In genomic region chr18:22048932-22049615, GRCh38 we compare ENCODE assay signal across 20 cellular contexts.
DNase-seq lines count a peak whose midpoint lies in the region; ATAC-seq, FAIRE-seq and TF ChIP-seq lines count a peak whose summit lies in the region.
"Had no signal": no experiment of that assay in that cellular context is flagged by ENCODE, and none has a peak within 500 bp of the region (broad histone marks: within the 10 kb centered on the region; RNA-seq: fewer than 3 reads in every experiment).

No MANE protein-coding gene starts in this region.

- FAIRE-seq in HepG2 (lab: Jason Lieb, UNC) = no peak
- FAIRE-seq: A204.1, GM12891, GM18507 had no signal

- H3K4me3 Mint-ChIP-seq in GM23338 = no peak overlapping the region
- H3K4me3 Mint-ChIP-seq: B cell; CD4-positive, CD25-positive, alpha-beta regulatory T cell; CD8-positive, alpha-beta T cell; H9 had no signal

- H2AK5ac ChIP-seq in mesendoderm (ENCODE audit: low read length) = no peak overlapping the region

- intact Hi-C loops in HepG2 (cut with micrococcal nuclease; ENCODE audit: unreplicated experiment) = no loop called here
- intact Hi-C loops in right lobe of liver (cut with DNase I) = no loop called here

- peaks cover 5% of the 10 kb centered on the region; the same call in 2 of the 3 replicates for H3K4me1 Mint-ChIP-seq in GM23338
- H3K4me1 Mint-ChIP-seq: B cell; CD4-positive, CD25-positive, alpha-beta regulatory T cell had no signal

- H3K9me3 Mint-ChIP-seq in GM23338 = no peaks in the 10 kb centered on the region
- H3K9me3 Mint-ChIP-seq: CD8-positive, alpha-beta T cell; H9 had no signal

- ATAC-seq in HepG2 (peak; percentile 21; the same call in 1 of the 3 replicates), right lobe of liver (no peak), GM23338 (no peak), GM21367 (IDR thresholded peaks at IDR 0.05; ENCODE audit: unreplicated experiment) (no peak)
- ATAC-seq: CD8-positive, alpha-beta T cell; HCT116 had no signal

- H3K79me2 ChIP-seq in HepG2 (ENCODE audit: insufficient read depth, low read length) = no peaks in the 10 kb centered on the region
- H3K79me2 ChIP-seq in mesendoderm (ENCODE audit: control insufficient read depth, insufficient read depth, low read length) = no peaks in the 10 kb centered on the region
- H3K79me2 ChIP-seq in GM23338 (replicated peaks; ENCODE audit: insufficient read depth) = no peaks in the 10 kb centered on the region

- no peak overlapping the region for H2BK5ac ChIP-seq in mesendoderm (ENCODE audit: low read length)

- no peak overlapping the region for H3K18ac ChIP-seq in mesendoderm (ENCODE audit: low read length)

- H4K8ac ChIP-seq in mesendoderm (ENCODE audit: low read depth, low read length) = no peak overlapping the region

- H2BK15ac ChIP-seq in mesendoderm (replicated peaks; ENCODE audit: low read depth) = no peak overlapping the region

- in situ Hi-C loops in HepG2 (cut with HindIII; ENCODE audit: extremely low pct_ligation_motif_present, low pct_unique_long_range_greater_than_20kb) = no loop called here

- no peaks in the 10 kb centered on the region for H3K27me3 Mint-ChIP-seq in GM23338 (ENCODE audit: insufficient read depth, low read depth, poor library complexity)
- H3K27me3 Mint-ChIP-seq: B cell; CD4-positive, CD25-positive, alpha-beta regulatory T cell had no signal

- H3K36me3 Mint-ChIP-seq in GM23338 (ENCODE audit: low read depth) = no peaks in the 10 kb centered on the region
- H3K36me3 Mint-ChIP-seq: CD4-positive, CD25-positive, alpha-beta regulatory T cell; CD8-positive, alpha-beta T cell had no signal

- CTCF ChIA-PET in HepG2 (lab: Yijun Ruan, JAX; ENCODE audit: low intra/inter-chr PET ratio, low total read pairs) = no interaction called here

- BruUV-seq in HepG2 (replicated peaks; lab: Mats Ljungman, UMichigan) = no TSS peak

- WGBS in HepG2 (ENCODE audit: low lambda C conversion rate) = 3% methylated on average over 3 of the region's 3 CpGs
- WGBS in right lobe of liver (ENCODE audit: insufficient coverage, low coverage, low lambda C conversion rate, missing lambda C conversion rate) = 83% methylated on average over 3 of the region's 3 CpGs
- WGBS in mesendoderm (ENCODE audit: extremely low coverage, insufficient coverage, low lambda C conversion rate) = no CpG with 5 or more reads among the region's 3 CpGs

- no peaks in the 10 kb centered on the region for H3K9me3 ChIP-seq in HepG2 (ENCODE audit: low read length)
- H3K9me3 ChIP-seq in right lobe of liver = no peaks in the 10 kb centered on the region

- H3K4me2 ChIP-seq in HepG2 (ENCODE audit: low read depth, low read length) (peak overlapping the region; percentile 25; the same call in 1 of the 2 replicates), mesendoderm (ENCODE audit: low read length) (no peak overlapping the region), GM23338 (no peak overlapping the region)
- H3K4me2 ChIP-seq: BLaER1 had no signal

- DNase-seq in HepG2 (ENCODE audit: low spot score) (peak; percentile 45), right lobe of liver (no peak), mesendoderm (peak; percentile 56), renal cortical epithelial cell (ENCODE audit: low read depth) (peak; percentile 11), GM23338 (ENCODE audit: low spot score) (no peak)
- DNase-seq in activated T-cell treated with anti-CD3 and anti-CD28 coated beads, Interleukin-2, amount 50 U/mL, for 48 hours = no peak
- DNase-seq: CD4-positive, CD25-positive, alpha-beta regulatory T cell; CD8-positive, alpha-beta T cell; DMS79 treated with DMSO at 0.1 percent for 48 hours; GF-D8; GM23248; H9 had no signal

- H3K79me1 ChIP-seq in mesendoderm (ENCODE audit: low read length) = no peaks in the 10 kb centered on the region

- H4K5ac ChIP-seq in mesendoderm (ENCODE audit: low read length) = no peak overlapping the region

- H3K9me2 ChIP-seq in GM23338 (ENCODE audit: insufficient read depth) = no peaks in the 10 kb centered on the region; the same call in 1 of the 2 replicates

- TF ChIP-seq RAD21 in HepG2 (CRISPR knock-in tag; IDR thresholded peaks at IDR 0.05) = no peak

- TF ChIP-seq POLR2A in HepG2 (IDR thresholded peaks at IDR 0.05; ENCODE audit: insufficient read depth in 1 of 2, low read depth in 2 of 2, low read length in 2 of 2) (no peak), right lobe of liver (IDR thresholded peaks at IDR 0.05) (no peak)

- POLR2A ChIA-PET in HepG2 (lab: Yijun Ruan, JAX) = interaction anchor here (0.7 to 1.3 kb wide), 2 partner anchors 9 to 29 kb away, joined by 3 read pairs; no protein-coding TSS in a partner anchor

- no peak overlapping the region for H3K4ac ChIP-seq in mesendoderm (ENCODE audit: low read depth, low read length)

- H3F3A ChIP-seq in GM23338 (replicated peaks; ENCODE audit: low read depth) = no peaks in the 10 kb centered on the region

- TF ChIP-seq CTCF in HepG2 (CRISPR knock-in tag; IDR thresholded peaks at IDR 0.05) (no peak), right lobe of liver (IDR thresholded peaks at IDR 0.05) (no peak), GM23338 (conservative IDR thresholded peaks at IDR 0.05; ENCODE audit: low read depth in 2 of 2) (no peak)

- H3K4me1 ChIP-seq in HepG2 (ENCODE audit: insufficient read depth, low read length) = peaks cover 55% of the 10 kb centered on the region
- peaks cover 0 to 23% (median 5%) of the 10 kb centered on the region in 4 donors for H3K4me1 ChIP-seq in right lobe of liver
- peaks cover 15% of the 10 kb centered on the region for H3K4me1 ChIP-seq in mesendoderm (ENCODE audit: control insufficient read depth, low read depth, low read length)
- H3K4me1 ChIP-seq in GM23338 (ENCODE audit: insufficient read depth) = peaks cover 2% of the 10 kb centered on the region; the same call in 1 of the 2 replicates
- H3K4me1 ChIP-seq: BLaER1 had no signal

- no peak overlapping the region for H2BK120ac ChIP-seq in mesendoderm (ENCODE audit: low read depth, low read length)

- no peak overlapping the region for H3K23ac ChIP-seq in mesendoderm (ENCODE audit: low read length)

- no peaks in the 10 kb centered on the region; a peak in 1 of 5 replicates for H3K27me3 ChIP-seq in HepG2 (ENCODE audit: control insufficient read depth in 1 of 2, insufficient read depth in 2 of 2, low read length in 2 of 2)
- H3K27me3 ChIP-seq in right lobe of liver = no peaks in the 10 kb centered on the region
- no peaks in the 10 kb centered on the region for H3K27me3 ChIP-seq in mesendoderm (ENCODE audit: insufficient read depth, low read length, poor library complexity)
- no peaks in the 10 kb centered on the region for H3K27me3 ChIP-seq in GM23338 (ENCODE audit: insufficient read depth)
- H3K27me3 ChIP-seq: BLaER1 had no signal

- TF ChIP-seq EP300 in HepG2 (IDR thresholded peaks at IDR 0.05; ENCODE audit: low read depth in 2 of 2, low read length in 2 of 2) (no peak), HepG2 (CRISPR knock-in tag; IDR thresholded peaks at IDR 0.05; ENCODE audit: borderline replicate concordance) (no peak)

- H3K36me3 ChIP-seq in HepG2 (replicated peaks in 1 of 2; ENCODE audit: control insufficient read depth in 1 of 2, insufficient read depth in 2 of 2, low read length in 2 of 2) (no peaks in the 10 kb centered on the region), right lobe of liver (no peaks in the 10 kb centered on the region), mesendoderm (ENCODE audit: control insufficient read depth, insufficient read depth, low read length) (no peaks in the 10 kb centered on the region), GM23338 (ENCODE audit: insufficient read depth) (no peaks in the 10 kb centered on the region)
- H3K36me3 ChIP-seq: BLaER1 had no signal

- no peak overlapping the region for H3K27ac Mint-ChIP-seq in GM23338
- H3K27ac Mint-ChIP-seq: B cell; CD4-positive, CD25-positive, alpha-beta regulatory T cell; CD8-positive, alpha-beta T cell; H9 had no signal

- H3K4me3 ChIP-seq in HepG2 (replicated peaks in 1 of 3; ENCODE audit: insufficient read depth in 1 of 3, low read depth in 2 of 3, low read length in 3 of 3) (no peak overlapping the region), right lobe of liver (no peak overlapping the region), mesendoderm (ENCODE audit: low read length) (no peak overlapping the region), GM23338 (no peak overlapping the region)
- H3K4me3 ChIP-seq: BLaER1, GM23248 had no signal

- no peak overlapping the region for H3K56ac ChIP-seq in mesendoderm (ENCODE audit: low read length)

- H2AFZ ChIP-seq in HepG2 (ENCODE audit: low read length) = no peak overlapping the region
- no peak overlapping the region for H2AFZ ChIP-seq in GM23338
- H2AFZ ChIP-seq: GM23248 had no signal

- H3K9ac ChIP-seq in HepG2 (ENCODE audit: insufficient read depth, low read depth, low read length) (no peak overlapping the region), mesendoderm (ENCODE audit: low read length) (no peak overlapping the region)
- H3K9ac ChIP-seq: BLaER1, GM23248 had no signal

- H3K27ac ChIP-seq in HepG2 (ENCODE audit: extremely low read length, insufficient read depth, low read length) (no peak overlapping the region), right lobe of liver (no peak overlapping the region), mesendoderm (ENCODE audit: low read depth, low read length) (no peak overlapping the region), GM23338 (ENCODE audit: low read depth) (no peak overlapping the region)
- H3K27ac ChIP-seq: 22Rv1, BLaER1, GM23248 had no signal

- H4K20me1 ChIP-seq in HepG2 (ENCODE audit: insufficient read depth, low read length) (no peaks in the 10 kb centered on the region), GM23338 (replicated peaks; ENCODE audit: insufficient read depth) (no peaks in the 10 kb centered on the region)
- H4K20me1 ChIP-seq: BLaER1 had no signal

TF ChIP-seq in HepG2, 621 proteins besides CTCF, POLR2A, EP300 and RAD21 (continues in another document):
- no peak for TF ChIP-seq SNRNP70 (IDR thresholded peaks at IDR 0.05; ENCODE audit: low read depth, low read length)

TF ChIP-seq in GM23338, 12 proteins besides CTCF, POLR2A, EP300 and RAD21 (continues in another document):
- TF ChIP-seq ZNF331 (CRISPR knock-in tag; IDR thresholded peaks at IDR 0.05; ENCODE audit: low read depth) (no peak), NANOG (IDR thresholded peaks at IDR 0.05; ENCODE audit: borderline replicate concordance) (no peak), STAT1 (IDR thresholded peaks at IDR 0.05; ENCODE audit: unreplicated experiment) (no peak), POLR2AphosphoS5 (IDR thresholded peaks at IDR 0.05; ENCODE audit: low read depth) (no peak)

Comparison
In these comparisons a context has a peak if more than half of its experiments do, and no peak if none do; other contexts are left out.
1. DNase-seq: peak in HepG2 (single experiment), mesendoderm (single experiment) and renal cortical epithelial cell (single experiment); none in right lobe of liver (0 of 3), activated T-cell treated with anti-CD3 and anti-CD28 coated beads, Interleukin-2, amount 50 U/mL, for 48 hours (0 of 2) and GM23338 (single experiment).